In genomic region chr12:50581226-50582184, GRCh38 we compare ENCODE assay signal across 8 cellular contexts.
DNase-seq lines count a peak whose midpoint lies in the region; ATAC-seq and TF ChIP-seq lines count a peak whose summit lies in the region.

No MANE protein-coding gene starts in this region.

- H2AFZ ChIP-seq in IMR-90 (replicated peaks; ENCODE audit: low read length, poor library complexity) = no peak overlapping the region

- peaks cover 11% of the 10 kb centered on the region for H3K9me1 ChIP-seq in IMR-90 (ENCODE audit: insufficient read depth, low read length)

- peak overlapping the region; percentile 27; the same call in 1 of the 2 replicates for H2AK5ac ChIP-seq in IMR-90 (ENCODE audit: low read depth, low read length)

- no peak overlapping the region for H2BK20ac ChIP-seq in IMR-90 (ENCODE audit: low read depth, low read length)

- CTCF ChIA-PET in IMR-90 (lab: Yijun Ruan, JAX) = no interaction called here

- peaks cover 7% of the 10 kb centered on the region; the same call in 1 of the 2 replicates for H4K20me1 ChIP-seq in IMR-90 (ENCODE audit: insufficient read depth, low read length)

- H3K4me3 Mint-ChIP-seq in natural killer cell treated with Interleukin-12 subunit alpha and Interleukin-12 subunit beta and Interleukin-15 and Interleukin-18, amount 100 ng/mL, for 72 hours = no peak overlapping the region

- H2BK120ac ChIP-seq in IMR-90 (ENCODE audit: low read depth, low read length) = no peak overlapping the region

- no peaks in the 10 kb centered on the region for H3K9me3 Mint-ChIP-seq in natural killer cell treated with Interleukin-12 subunit alpha and Interleukin-12 subunit beta and Interleukin-15 and Interleukin-18, amount 100 ng/mL, for 72 hours

- H2BK15ac ChIP-seq in IMR-90 (ENCODE audit: low read depth, low read length) = no peak overlapping the region

- peaks cover 4% of the 10 kb centered on the region for H3K4me1 ChIP-seq in IMR-90 (ENCODE audit: control insufficient read depth, insufficient read depth, low read length)

- TF ChIP-seq RAD21 in IMR-90 (IDR thresholded peaks at IDR 0.05; ENCODE audit: low read length) = 0 out of 2 replicates have a peak, but pooled peaks have one; percentile 19

- H3K4me2 ChIP-seq in IMR-90 (ENCODE audit: low read depth, low read length) = peak overlapping the region; percentile 64

- peak overlapping the region; percentile 41; the same call in 1 of the 2 replicates for H3K23ac ChIP-seq in IMR-90 (ENCODE audit: low read depth, low read length)

- no peak overlapping the region for H2AK9ac ChIP-seq in IMR-90 (replicated peaks; ENCODE audit: low read depth, low read length, poor library complexity)

- no peak overlapping the region for H3K9ac ChIP-seq in IMR-90 (ENCODE audit: low read depth, low read length)

- no peak overlapping the region; the same call in 1 of the 2 replicates for H3K56ac ChIP-seq in IMR-90 (ENCODE audit: extremely low read depth, insufficient read depth, low read length)

- DNase-seq in AG08396 (ENCODE audit: low spot score) (peak; percentile 54), IMR-90 (peak; percentile 93), choroid plexus epithelial cell (ENCODE audit: low read depth) (peak; percentile 59), GM20000 (ENCODE audit: low spot score) (no peak), CD1c-positive myeloid dendritic cell (ENCODE audit: extremely low spot score) (no peak), NAMALWA (ENCODE audit: low spot score) (no peak)
- DNase-seq in natural killer cell treated with Interleukin-12 subunit alpha and Interleukin-12 subunit beta and Interleukin-15 and Interleukin-18, amount 100 ng/mL, for 72 hours (ENCODE audit: low spot score) = no peak
- no peak for DNase-seq in stimulated activated CD4-positive, alpha-beta T cell treated with anti-CD3 and anti-CD28 coated beads, Interleukin-2, amount 100 ng/mL, for 24 hours

- peak; percentile 98 for ATAC-seq in IMR-90 (ENCODE audit: low read depth)
- peak; percentile 73 to 76 for ATAC-seq in natural killer cell treated with Interleukin-12 subunit alpha and Interleukin-12 subunit beta and Interleukin-15 and Interleukin-18, amount 100 ng/mL, for 72 hours

- no peak overlapping the region for H4K8ac ChIP-seq in IMR-90 (ENCODE audit: low read depth in 2 of 2, low read length in 2 of 2)

- H3K27ac ChIP-seq in IMR-90 (ENCODE audit: insufficient read depth, low read length) = peak overlapping the region; percentile 50; the same call in 1 of the 2 replicates

- dilution Hi-C loops in IMR-90 (cut with HindIII; ENCODE audit: low sequenced_read_pairs, unreplicated experiment) = no loop called here

- H3K4me3 ChIP-seq in IMR-90 (ENCODE audit: insufficient read depth, low read depth, low read length) (no peak overlapping the region), choroid plexus epithelial cell (ENCODE audit: low read depth, low read length) (no peak overlapping the region)

- no CpG with 5 or more reads among the region's 10 CpGs for WGBS in IMR-90 (ENCODE audit: extremely low coverage in 2 of 2, insufficient read length in 1 of 2), 2 experiments

- peaks cover 12% of the 10 kb centered on the region in 2 donors for H3K4me1 Mint-ChIP-seq in natural killer cell treated with Interleukin-12 subunit alpha and Interleukin-12 subunit beta and Interleukin-15 and Interleukin-18, amount 100 ng/mL, for 72 hours (ENCODE audit: low read depth in 2 of 2)

- intact Hi-C loops in IMR-90 (cut with micrococcal nuclease) = no loop called here

- peak overlapping the region; percentile 65 for H2BK5ac ChIP-seq in IMR-90 (ENCODE audit: low read depth, low read length, poor library complexity, severe bottlenecking)

- no peak for TF ChIP-seq POLR2A in IMR-90 (IDR thresholded peaks at IDR 0.05; ENCODE audit: low read depth, low read length)

- POLR2A ChIA-PET in IMR-90 (lab: Charles Lee; ENCODE audit: unreplicated experiment) = interaction anchor here (0.6 kb wide), 2 partner anchors 414 to 445 kb away, joined by 4 read pairs; partner anchors contain the start of gene CERS5

- peaks cover 3% of the 10 kb centered on the region for H3K36me3 ChIP-seq in IMR-90 (ENCODE audit: control insufficient read depth, insufficient read depth, low read length)

- H3K14ac ChIP-seq in IMR-90 (replicated peaks; ENCODE audit: low read depth, low read length) = 0 out of 2 replicates have a peak overlapping the region, but pooled peaks have one; percentile 2

- H3K9me3 ChIP-seq in IMR-90 (ENCODE audit: control insufficient read depth, insufficient read depth, low read length) = no peaks in the 10 kb centered on the region

- H3K27me3 ChIP-seq in IMR-90 (ENCODE audit: control insufficient read depth, insufficient read depth, low read length) = no peaks in the 10 kb centered on the region

- no peak overlapping the region for H4K5ac ChIP-seq in IMR-90 (ENCODE audit: low read depth, low read length)

- in situ Hi-C loops in IMR-90 (cut with MboI; ENCODE audit: low sequenced_read_pairs) = no loop called here

- no peaks in the 10 kb centered on the region for H3K36me3 Mint-ChIP-seq in natural killer cell treated with Interleukin-12 subunit alpha and Interleukin-12 subunit beta and Interleukin-15 and Interleukin-18, amount 100 ng/mL, for 72 hours

- TF ChIP-seq CTCF in IMR-90 (conservative IDR thresholded peaks at IDR 0.05; ENCODE audit: low read depth, low read length) (no peak), choroid plexus epithelial cell (conservative IDR thresholded peaks at IDR 0.05; ENCODE audit: low read depth, low read length) (no peak), GM20000 (IDR thresholded peaks at IDR 0.05; ENCODE audit: extremely low read depth, missing control alignments) (no peak)

- H4K91ac ChIP-seq in IMR-90 (ENCODE audit: insufficient read depth, low read depth, low read length) = no peak overlapping the region

- no peak overlapping the region for H3K18ac ChIP-seq in IMR-90 (ENCODE audit: low read depth, low read length)

- H3K27me3 Mint-ChIP-seq in natural killer cell treated with Interleukin-12 subunit alpha and Interleukin-12 subunit beta and Interleukin-15 and Interleukin-18, amount 100 ng/mL, for 72 hours = no peaks in the 10 kb centered on the region

- H3K27ac Mint-ChIP-seq in natural killer cell treated with Interleukin-12 subunit alpha and Interleukin-12 subunit beta and Interleukin-15 and Interleukin-18, amount 100 ng/mL, for 72 hours = no peak overlapping the region

- H3K4ac ChIP-seq in IMR-90 (ENCODE audit: low read depth, low read length) = no peak overlapping the region

- BruUV-seq in IMR-90 (replicated peaks; lab: Mats Ljungman, UMichigan) = no TSS peak

- H3K79me1 ChIP-seq in IMR-90 (ENCODE audit: low read depth in 1 of 2, low read length in 2 of 2) = peaks cover 34 to 63% of the 10 kb centered on the region in 2 experiments

TF ChIP-seq in IMR-90, 13 proteins besides CTCF, POLR2A, EP300 and RAD21:
- TF ChIP-seq ELK1 (IDR thresholded peaks at IDR 0.05; ENCODE audit: borderline replicate concordance, low read depth, low read length) (no peak), MXI1 (IDR thresholded peaks at IDR 0.05; ENCODE audit: borderline replicate concordance, low read depth, low read length) (no peak), RCOR1 (IDR thresholded peaks at IDR 0.05; ENCODE audit: insufficient replicate concordance, low read length) (no peak), FOS (IDR thresholded peaks at IDR 0.05; ENCODE audit: low read depth, low read length) (peak; percentile 64), USF2 (IDR thresholded peaks at IDR 0.05; ENCODE audit: low read depth, low read length) (no peak), RFX5 (IDR thresholded peaks at IDR 0.05; ENCODE audit: low read depth, low read length) (no peak), MAZ (IDR thresholded peaks at IDR 0.05; ENCODE audit: borderline replicate concordance, low read depth, low read length) (peak; percentile 24; the same call in 1 of the 2 replicates), CHD1 (IDR thresholded peaks at IDR 0.05; ENCODE audit: low read depth, low read length) (no peak), NFE2L2 (IDR thresholded peaks at IDR 0.05; ENCODE audit: low read depth, low read length) (0 out of 2 replicates have a peak, but pooled peaks have one; percentile 12), CEBPB (IDR thresholded peaks at IDR 0.05; ENCODE audit: low read depth, low read length) (peak; percentile 58), SMC3 (IDR thresholded peaks at IDR 0.05; ENCODE audit: low read depth, low read length) (no peak), MAFK (IDR thresholded peaks at IDR 0.05; ENCODE audit: low read depth, low read length) (peak; percentile 85), BHLHE40 (IDR thresholded peaks at IDR 0.05; ENCODE audit: low read depth, low read length) (peak; percentile 64; the same call in 1 of the 2 replicates)
TF ChIP-seq in IMR-90: peak in this region for 6.

Comparison
In these comparisons a context has a peak if more than half of its experiments do, and no peak if none do; other contexts are left out.
1. DNase-seq: peak in AG08396 (single experiment), IMR-90 (single experiment) and choroid plexus epithelial cell (single experiment); none in natural killer cell treated with Interleukin-12 subunit alpha and Interleukin-12 subunit beta and Interleukin-15 and Interleukin-18, amount 100 ng/mL, for 72 hours (single experiment), stimulated activated CD4-positive, alpha-beta T cell treated with anti-CD3 and anti-CD28 coated beads, Interleukin-2, amount 100 ng/mL, for 24 hours (0 of 2), GM20000 (single experiment), CD1c-positive myeloid dendritic cell (single experiment) and NAMALWA (single experiment).